In genomic region chr2:241217320-241218031, GRCh38 we compare ENCODE assay signal across 1 cellular context.
TF ChIP-seq lines count a peak whose summit lies in the region.

No MANE protein-coding gene starts in this region.

TF ChIP-seq in IMR-90, 13 proteins besides CTCF, POLR2A, EP300 and RAD21 (continued from another document):
- TF ChIP-seq MAFK (IDR thresholded peaks at IDR 0.05; ENCODE audit: low read depth, low read length) (no peak), MAZ (IDR thresholded peaks at IDR 0.05; ENCODE audit: borderline replicate concordance, low read depth, low read length) (peak; percentile 87; the same call in 1 of the 2 replicates), ELK1 (IDR thresholded peaks at IDR 0.05; ENCODE audit: borderline replicate concordance, low read depth, low read length) (no peak)
